2 cellular contexts compared by ENCODE assay signal in the genomic region with DNA sequence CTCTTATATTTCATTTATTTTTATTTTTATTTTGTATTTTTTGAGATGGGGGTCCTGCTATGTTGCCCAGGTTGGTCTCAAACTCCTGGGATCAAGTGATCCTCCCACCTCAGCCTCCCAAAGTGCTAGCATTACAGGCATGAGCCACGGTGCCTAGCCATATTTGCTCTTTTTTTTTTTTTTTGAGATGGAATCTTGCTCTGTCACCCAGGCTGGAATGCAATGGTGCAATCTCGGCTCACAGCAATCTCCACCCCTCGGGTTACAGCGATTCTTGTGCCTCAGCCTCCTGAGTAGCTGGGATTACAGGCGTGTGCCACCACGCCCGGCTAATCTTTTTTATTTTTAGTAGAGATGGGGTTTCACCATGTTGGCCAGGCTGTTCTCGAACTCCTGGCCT. TPM values are rescaled to one million over a fixed set of nuclear protein-coding genes. Genes with fewer than 3 reads are reported as not detected.
"Had no signal": no experiment of that assay in that cellular context is flagged by ENCODE, and none has a peak within 500 bp of the region (broad histone marks: within the 10 kb centered on the region; RNA-seq: fewer than 3 reads in every experiment).

No MANE protein-coding gene starts in this region.

RNA-seq across cellular contexts. Expression of gene TFCP2L1, which starts 46.3 kb away (rescaled TPM):
- total RNA-seq: IMR-90 had no signal
- polyA plus RNA-seq: IMR-90, SK-N-SH had no signal
